17 cellular contexts compared by ENCODE assay signal in the genomic region with DNA sequence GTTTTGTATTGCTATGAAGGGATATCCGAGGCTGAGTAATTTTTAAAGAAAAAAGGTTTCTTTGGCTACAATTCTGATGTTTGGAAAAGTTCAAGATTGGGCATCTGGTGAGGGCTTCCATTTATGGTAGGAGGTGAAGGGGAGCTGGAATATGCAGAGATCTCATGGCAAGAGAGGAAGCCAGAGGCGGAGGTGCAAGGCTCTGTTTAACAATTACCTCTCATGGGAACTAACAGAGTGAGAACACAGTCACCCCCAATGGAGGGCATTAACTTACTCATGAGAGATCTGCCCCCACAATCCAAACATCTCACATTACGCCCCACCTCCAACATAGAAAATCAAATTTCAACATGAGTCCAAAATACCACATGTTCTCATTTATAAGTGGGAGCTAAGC.
DNase-seq lines count a peak whose midpoint lies in the region; ATAC-seq lines count a peak whose summit lies in the region.
"Had no signal": no experiment of that assay in that cellular context is flagged by ENCODE, and none has a peak within 500 bp of the region (broad histone marks: within the 10 kb centered on the region; RNA-seq: fewer than 3 reads in every experiment).

No MANE protein-coding gene starts in this region.

- H3K27me3 ChIP-seq in CD4-positive, alpha-beta memory T cell (ENCODE audit: insufficient read depth, low read length): no peaks in the 10 kb centered on the region

- H3K4me3 Mint-ChIP-seq in CD4-positive, alpha-beta memory T cell: no peak overlapping the region
- H3K4me3 Mint-ChIP-seq: CD14-positive monocyte had no signal

- H3K9me3 ChIP-seq in CD4-positive, alpha-beta memory T cell (ENCODE audit: control insufficient read depth in 1 of 2, low read length in 2 of 2): no peaks in the 10 kb centered on the region

- peaks cover 0 to 2% (median 0%) of the 10 kb centered on the region in 8 donors for H3K9me3 Mint-ChIP-seq in CD4-positive, alpha-beta memory T cell

- no peaks in the 10 kb centered on the region for H3K4me1 Mint-ChIP-seq in CD4-positive, alpha-beta memory T cell

- POLR2A ChIA-PET in CD4-positive, alpha-beta memory T cell (lab: Charles Lee; ENCODE audit: partially characterized antibody): no interaction called here

- ATAC-seq in GM18511 (IDR thresholded peaks at IDR 0.05; ENCODE audit: unreplicated experiment): peak; percentile 55
- ATAC-seq in GM21360 (IDR thresholded peaks at IDR 0.05; ENCODE audit: unreplicated experiment): peak; percentile 9
- ATAC-seq in HG02852 (IDR thresholded peaks at IDR 0.05; ENCODE audit: unreplicated experiment): peak; percentile 9
- ATAC-seq in HG03520 (IDR thresholded peaks at IDR 0.05; ENCODE audit: unreplicated experiment): peak; percentile 10
- ATAC-seq: PC-3 had no signal

- no peak overlapping the region for H3K4me3 ChIP-seq in CD4-positive, alpha-beta memory T cell (ENCODE audit: low read length in 2 of 2)

- H3K27ac ChIP-seq in CD4-positive, alpha-beta memory T cell (ENCODE audit: low read depth, low read length): no peak overlapping the region

- CTCF ChIA-PET in CD4-positive, alpha-beta memory T cell (lab: Charles Lee; ENCODE audit: partially characterized antibody): no interaction called here

- no peaks in the 10 kb centered on the region for H3K36me3 Mint-ChIP-seq in CD4-positive, alpha-beta memory T cell
- H3K36me3 Mint-ChIP-seq: CD14-positive monocyte had no signal

- DNase-seq in T-helper 2 cell: no peak
- no peak for DNase-seq in effector CD8-positive, alpha-beta T cell (lab: John Stamatoyannopoulos, UW)
- no peak for DNase-seq in midbrain (lab: John Stamatoyannopoulos, UW)
- DNase-seq in CD4-positive, alpha-beta memory T cell: no peak
- DNase-seq: Caco-2, H7, IMR-90, NCI-H1417 treated with DMSO at 0.1 percent for 48 hours, NCI-H2081, NCI-H69, PC-3, T-helper 9 cell had no signal

- intact Hi-C loops in CD4-positive, alpha-beta memory T cell (cut with micrococcal nuclease): no loop called here

- H3K27me3 Mint-ChIP-seq in CD4-positive, alpha-beta memory T cell: peaks cover 18 to 20% of the 10 kb centered on the region in 2 donors

- H3K4me1 ChIP-seq in CD4-positive, alpha-beta memory T cell (ENCODE audit: insufficient read depth, low read length): no peaks in the 10 kb centered on the region
- H3K4me1 ChIP-seq: Caco-2 had no signal

- no peak overlapping the region for H3K27ac Mint-ChIP-seq in CD4-positive, alpha-beta memory T cell
- H3K27ac Mint-ChIP-seq: CD14-positive monocyte had no signal

- H3K36me3 ChIP-seq in CD4-positive, alpha-beta memory T cell (ENCODE audit: insufficient read depth, low read length): no peaks in the 10 kb centered on the region
